Comparison of ENCODE assay signal across 1 cellular context in genomic region chr14:54353266-54353665, GRCh38.
TF ChIP-seq lines count a peak whose summit lies in the region.

No MANE protein-coding gene starts in this region.

TF ChIP-seq in HepG2, 621 proteins besides CTCF, POLR2A, EP300 and RAD21 (continued from another document and continues in another):
- no peak for TF ChIP-seq STAT6 (CRISPR knock-in tag; IDR thresholded peaks at IDR 0.05; ENCODE audit: borderline replicate concordance)
- TF ChIP-seq CBX1 (IDR thresholded peaks at IDR 0.05; ENCODE audit: low read depth): no peak
- no peak for TF ChIP-seq ZNF337 (CRISPR knock-in tag; IDR thresholded peaks at IDR 0.05; ENCODE audit: borderline replicate concordance, low read depth)
- TF ChIP-seq BRD4 (CRISPR knock-in tag; IDR thresholded peaks at IDR 0.05): peak; percentile 27
- no peak for TF ChIP-seq ZBTB49 (CRISPR knock-in tag; IDR thresholded peaks at IDR 0.05; ENCODE audit: borderline replicate concordance)
- TF ChIP-seq UBTF (CRISPR knock-in tag; IDR thresholded peaks at IDR 0.05): no peak
- no peak for TF ChIP-seq ZNF678 (CRISPR knock-in tag; IDR thresholded peaks at IDR 0.05)
- 0 out of 2 replicates have a peak, but pooled peaks have one; percentile 3 for TF ChIP-seq KDM1A (CRISPR knock-in tag; IDR thresholded peaks at IDR 0.05)
- no peak for TF ChIP-seq ZNF253 (CRISPR knock-in tag; IDR thresholded peaks at IDR 0.05; ENCODE audit: borderline replicate concordance)
- no peak for TF ChIP-seq POLR2AphosphoS5 (IDR thresholded peaks at IDR 0.05; ENCODE audit: low read depth, low read length)
- TF ChIP-seq, protein P1, sequence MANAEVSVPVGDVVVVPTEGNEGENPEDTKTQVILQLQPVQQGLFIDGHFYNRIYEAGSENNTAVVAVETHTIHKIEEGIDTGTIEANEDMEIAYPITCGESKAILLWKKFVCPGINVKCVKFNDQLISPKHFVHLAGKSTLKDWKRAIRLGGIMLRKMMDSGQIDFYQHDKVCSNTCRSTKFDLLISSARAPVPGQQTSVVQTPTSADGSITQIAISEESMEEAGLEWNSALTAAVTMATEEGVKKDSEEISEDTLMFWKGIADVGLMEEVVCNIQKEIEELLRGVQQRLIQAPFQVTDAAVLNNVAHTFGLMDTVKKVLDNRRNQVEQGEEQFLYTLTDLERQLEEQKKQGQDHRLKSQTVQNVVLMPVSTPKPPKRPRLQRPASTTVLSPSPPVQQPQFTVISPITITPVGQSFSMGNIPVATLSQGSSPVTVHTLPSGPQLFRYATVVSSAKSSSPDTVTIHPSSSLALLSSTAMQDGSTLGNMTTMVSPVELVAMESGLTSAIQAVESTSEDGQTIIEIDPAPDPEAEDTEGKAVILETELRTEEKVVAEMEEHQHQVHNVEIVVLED (CRISPR knock-in tag; IDR thresholded peaks at IDR 0.05; ENCODE audit: borderline replicate concordance): no peak
- TF ChIP-seq ZFP62 (CRISPR knock-in tag; IDR thresholded peaks at IDR 0.05): no peak
- TF ChIP-seq KLF12 (CRISPR knock-in tag; IDR thresholded peaks at IDR 0.05; ENCODE audit: borderline replicate concordance): 0 out of 2 replicates have a peak, but pooled peaks have one; percentile 7
- TF ChIP-seq MEIS2 (CRISPR knock-in tag; IDR thresholded peaks at IDR 0.05): 0 out of 2 replicates have a peak, but pooled peaks have one; percentile 42
- no peak for TF ChIP-seq RBM22 (optimal IDR thresholded peaks at IDR 0.05; ENCODE audit: low read length)
- TF ChIP-seq ZNF441 (CRISPR knock-in tag; IDR thresholded peaks at IDR 0.05; ENCODE audit: borderline replicate concordance): no peak
- TF ChIP-seq SALL1 (CRISPR knock-in tag; IDR thresholded peaks at IDR 0.05): peak; percentile 6; the same call in 1 of the 2 replicates
- TF ChIP-seq ZNF460 (CRISPR knock-in tag; IDR thresholded peaks at IDR 0.05; ENCODE audit: borderline replicate concordance): no peak
- TF ChIP-seq SP4 (CRISPR knock-in tag; IDR thresholded peaks at IDR 0.05): no peak
- no peak for TF ChIP-seq KLF16 (CRISPR knock-in tag; IDR thresholded peaks at IDR 0.05)
- TF ChIP-seq ZNF430 (CRISPR knock-in tag; IDR thresholded peaks at IDR 0.05): no peak
- TF ChIP-seq SOX13 (IDR thresholded peaks at IDR 0.05): 0 out of 2 replicates have a peak, but pooled peaks have one; percentile 2
- TF ChIP-seq SOX13 (CRISPR knock-in tag; conservative IDR thresholded peaks at IDR 0.05 in 1 of 2, IDR thresholded peaks at IDR 0.05 in 1 of 2): no peak
- TF ChIP-seq MAFG (CRISPR knock-in tag; IDR thresholded peaks at IDR 0.05): no peak
- no peak for TF ChIP-seq ZNF17 (CRISPR knock-in tag; IDR thresholded peaks at IDR 0.05)
- TF ChIP-seq ZIK1 (CRISPR knock-in tag; IDR thresholded peaks at IDR 0.05; ENCODE audit: borderline replicate concordance, low read depth): no peak
- TF ChIP-seq ZNF792 (CRISPR knock-in tag; IDR thresholded peaks at IDR 0.05): no peak
- TF ChIP-seq MYPOP (CRISPR knock-in tag; IDR thresholded peaks at IDR 0.05): no peak
- TF ChIP-seq, protein P2, sequence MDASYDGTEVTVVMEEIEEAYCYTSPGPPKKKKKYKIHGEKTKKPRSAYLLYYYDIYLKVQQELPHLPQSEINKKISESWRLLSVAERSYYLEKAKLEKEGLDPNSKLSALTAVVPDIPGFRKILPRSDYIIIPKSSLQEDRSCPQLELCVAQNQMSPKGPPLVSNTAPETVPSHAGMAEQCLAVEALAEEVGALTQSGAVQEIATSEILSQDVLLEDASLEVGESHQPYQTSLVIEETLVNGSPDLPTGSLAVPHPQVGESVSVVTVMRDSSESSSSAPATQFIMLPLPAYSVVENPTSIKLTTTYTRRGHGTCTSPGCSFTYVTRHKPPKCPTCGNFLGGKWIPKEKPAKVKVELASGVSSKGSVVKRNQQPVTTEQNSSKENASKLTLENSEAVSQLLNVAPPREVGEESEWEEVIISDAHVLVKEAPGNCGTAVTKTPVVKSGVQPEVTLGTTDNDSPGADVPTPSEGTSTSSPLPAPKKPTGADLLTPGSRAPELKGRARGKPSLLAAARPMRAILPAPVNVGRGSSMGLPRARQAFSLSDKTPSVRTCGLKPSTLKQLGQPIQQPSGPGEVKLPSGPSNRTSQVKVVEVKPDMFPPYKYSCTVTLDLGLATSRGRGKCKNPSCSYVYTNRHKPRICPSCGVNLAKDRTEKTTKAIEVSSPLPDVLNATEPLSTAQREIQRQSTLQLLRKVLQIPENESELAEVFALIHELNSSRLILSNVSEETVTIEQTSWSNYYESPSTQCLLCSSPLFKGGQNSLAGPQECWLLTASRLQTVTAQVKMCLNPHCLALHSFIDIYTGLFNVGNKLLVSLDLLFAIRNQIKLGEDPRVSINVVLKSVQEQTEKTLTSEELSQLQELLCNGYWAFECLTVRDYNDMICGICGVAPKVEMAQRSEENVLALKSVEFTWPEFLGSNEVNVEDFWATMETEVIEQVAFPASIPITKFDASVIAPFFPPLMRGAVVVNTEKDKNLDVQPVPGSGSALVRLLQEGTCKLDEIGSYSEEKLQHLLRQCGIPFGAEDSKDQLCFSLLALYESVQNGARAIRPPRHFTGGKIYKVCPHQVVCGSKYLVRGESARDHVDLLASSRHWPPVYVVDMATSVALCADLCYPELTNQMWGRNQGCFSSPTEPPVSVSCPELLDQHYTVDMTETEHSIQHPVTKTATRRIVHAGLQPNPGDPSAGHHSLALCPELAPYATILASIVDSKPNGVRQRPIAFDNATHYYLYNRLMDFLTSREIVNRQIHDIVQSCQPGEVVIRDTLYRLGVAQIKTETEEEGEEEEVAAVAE (CRISPR knock-in tag; IDR thresholded peaks at IDR 0.05; ENCODE audit: borderline replicate concordance): no peak
- no peak for TF ChIP-seq BRF2 (CRISPR knock-in tag; IDR thresholded peaks at IDR 0.05)
- TF ChIP-seq YEATS2 (CRISPR knock-in tag; IDR thresholded peaks at IDR 0.05; ENCODE audit: borderline replicate concordance): no peak
- TF ChIP-seq CENPX (CRISPR knock-in tag; IDR thresholded peaks at IDR 0.05): no peak
- TF ChIP-seq ZNF652 (CRISPR knock-in tag; IDR thresholded peaks at IDR 0.05; ENCODE audit: borderline replicate concordance, low read depth): no peak
- TF ChIP-seq ZBTB7B (CRISPR knock-in tag; IDR thresholded peaks at IDR 0.05): 0 out of 2 replicates have a peak, but pooled peaks have one; percentile 37
- no peak for TF ChIP-seq ZNF576 (CRISPR knock-in tag; IDR thresholded peaks at IDR 0.05)
- TF ChIP-seq HDAC6 (IDR thresholded peaks at IDR 0.05; ENCODE audit: low read depth, low read length): no peak
- TF ChIP-seq BCLAF1 (IDR thresholded peaks at IDR 0.05): no peak
- no peak for TF ChIP-seq NFE2L1 (CRISPR knock-in tag; IDR thresholded peaks at IDR 0.05; ENCODE audit: borderline replicate concordance)
- TF ChIP-seq SMAD9 (CRISPR knock-in tag; IDR thresholded peaks at IDR 0.05): 0 out of 2 replicates have a peak, but pooled peaks have one; percentile 43
- TF ChIP-seq RNF2 (conservative IDR thresholded peaks at IDR 0.05; ENCODE audit: low read depth): no peak
- TF ChIP-seq ZNF274 (CRISPR knock-in tag; IDR thresholded peaks at IDR 0.05): no peak
- no peak for TF ChIP-seq ZNF570 (CRISPR knock-in tag; IDR thresholded peaks at IDR 0.05; ENCODE audit: borderline replicate concordance)
- no peak for TF ChIP-seq ZNF839 (CRISPR knock-in tag; IDR thresholded peaks at IDR 0.05; ENCODE audit: borderline replicate concordance)
- TF ChIP-seq GPBP1L1 (CRISPR knock-in tag; IDR thresholded peaks at IDR 0.05): no peak
